Comparison of ENCODE assay signal across 1 cellular context in the genomic region with DNA sequence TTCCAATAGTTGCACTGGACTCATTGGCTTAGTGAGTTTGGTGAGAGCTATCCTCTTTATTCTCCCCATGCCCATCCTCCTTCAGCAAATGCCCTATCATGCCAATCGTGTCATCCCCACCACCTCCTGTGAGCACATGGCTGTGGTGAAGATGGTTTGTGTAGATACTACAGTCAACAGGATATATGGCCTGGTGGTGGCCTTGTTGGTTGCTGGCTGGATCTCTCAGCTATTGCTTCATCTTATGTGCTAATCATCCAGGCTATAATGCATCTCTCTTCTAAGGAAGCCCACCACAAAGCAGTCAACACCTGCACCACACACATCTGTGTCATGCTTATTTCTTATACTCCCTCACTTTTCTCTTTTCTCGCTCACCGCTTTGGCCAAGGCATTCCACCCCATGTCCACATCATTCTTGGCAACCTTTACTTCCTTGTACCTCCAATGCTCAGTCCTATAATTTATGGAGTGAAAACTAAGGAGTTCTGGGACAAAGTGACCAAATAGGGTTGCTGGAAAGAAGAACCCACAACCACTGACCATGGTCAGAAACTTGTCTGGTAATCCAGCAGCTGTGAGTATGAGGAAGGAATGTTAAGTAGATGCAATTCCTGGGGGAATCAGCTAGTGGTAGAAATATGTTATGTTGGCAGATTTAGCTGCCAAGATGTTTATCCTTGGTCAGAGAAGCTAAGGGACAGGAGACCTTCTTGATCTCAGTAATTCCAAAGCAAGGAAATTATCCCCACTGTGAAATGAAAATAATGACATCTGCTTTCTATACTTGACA.
TF ChIP-seq lines count a peak whose summit lies in the region.

No MANE protein-coding gene starts in this region.

TF ChIP-seq in GM12878, 131 proteins besides CTCF, POLR2A, EP300 and RAD21:
- TF ChIP-seq POLR2AphosphoS5 (IDR thresholded peaks at IDR 0.05; ENCODE audit: low read length) (peak; percentile 25; the same call in 1 of the 2 replicates), HCFC1 (IDR thresholded peaks at IDR 0.05; ENCODE audit: low read length) (no peak)
